ENCODE assay signal across 18 cellular contexts in genomic region chr1:220267630-220268029, GRCh38.
"Had no signal": no experiment of that assay in that cellular context is flagged by ENCODE, and none has a peak within 500 bp of the region (broad histone marks: within the 10 kb centered on the region; RNA-seq: fewer than 3 reads in every experiment).

No MANE protein-coding gene starts in this region.

- H3K27me3 ChIP-seq: right atrium auricular region, sigmoid colon, testis, tibial artery had no signal

- H3K27me3 Mint-ChIP-seq: effector memory CD8-positive, alpha-beta T cell; memory B cell; naive thymus-derived CD8-positive, alpha-beta T cell; stimulated activated memory B cell treated with anti-CD40 and anti-IgM and Interleukin-4, amounts not matched to agents 10 μg/mL and 1 μg/mL and 100 μg/mL, for 72 hours; type B pancreatic cell had no signal

- H3K9me3 ChIP-seq: prostate gland, sigmoid colon, testis, tibial artery had no signal

- H3K27ac Mint-ChIP-seq: effector memory CD8-positive, alpha-beta T cell; memory B cell; nephron progenitor cell; stimulated activated memory B cell treated with anti-CD40 and anti-IgM and Interleukin-4, amounts not matched to agents 10 μg/mL and 1 μg/mL and 100 μg/mL, for 72 hours; type B pancreatic cell had no signal

- H3K9me3 Mint-ChIP-seq: effector memory CD8-positive, alpha-beta T cell; memory B cell; type B pancreatic cell had no signal

- ATAC-seq: effector memory CD8-positive, alpha-beta T cell; naive thymus-derived CD8-positive, alpha-beta T cell; stimulated activated memory B cell treated with anti-CD40 and anti-IgM and Interleukin-4, amounts not matched to agents 10 μg/mL and 1 μg/mL and 100 μg/mL, for 72 hours; stimulated activated naive CD8-positive, alpha-beta T cell treated with anti-CD3 and anti-CD28 coated beads, Interleukin-15, Interleukin-2, amounts not matched to agents 100 U/mL and 50 U/mL, for 24 hours had no signal

- H3K4me3 ChIP-seq: coronary artery, lung, prostate gland, right atrium auricular region, sigmoid colon, testis, tibial artery had no signal

- DNase-seq: effector memory CD8-positive, alpha-beta T cell; naive thymus-derived CD8-positive, alpha-beta T cell; nephron progenitor cell; nucleus accumbens; sigmoid colon; stimulated activated CD4-positive, alpha-beta T cell treated with anti-CD3 and anti-CD28 coated beads, Interleukin-2, amount 100 ng/mL, for 24 hours; stimulated activated CD4-positive, alpha-beta T cell treated with anti-CD3 and anti-CD28 coated beads, Interleukin-4, amount 100 ng/mL, for 4 hours; stimulated activated naive CD8-positive, alpha-beta T cell treated with anti-CD3 and anti-CD28 coated beads, Interleukin-15, Interleukin-2, amounts not matched to agents 100 U/mL and 50 U/mL, for 24 hours; substantia nigra; testis; tibial artery had no signal

- H3K4me3 Mint-ChIP-seq: memory B cell; nephron progenitor cell; stimulated activated memory B cell treated with anti-CD40 and anti-IgM and Interleukin-4, amounts not matched to agents 10 μg/mL and 1 μg/mL and 100 μg/mL, for 72 hours; type B pancreatic cell had no signal

- H3K27ac ChIP-seq: coronary artery, prostate gland, right atrium auricular region, sigmoid colon, testis, tibial artery had no signal

- H3K36me3 ChIP-seq: prostate gland had no signal
